ENCODE assay signal across 2 cellular contexts in the genomic region with DNA sequence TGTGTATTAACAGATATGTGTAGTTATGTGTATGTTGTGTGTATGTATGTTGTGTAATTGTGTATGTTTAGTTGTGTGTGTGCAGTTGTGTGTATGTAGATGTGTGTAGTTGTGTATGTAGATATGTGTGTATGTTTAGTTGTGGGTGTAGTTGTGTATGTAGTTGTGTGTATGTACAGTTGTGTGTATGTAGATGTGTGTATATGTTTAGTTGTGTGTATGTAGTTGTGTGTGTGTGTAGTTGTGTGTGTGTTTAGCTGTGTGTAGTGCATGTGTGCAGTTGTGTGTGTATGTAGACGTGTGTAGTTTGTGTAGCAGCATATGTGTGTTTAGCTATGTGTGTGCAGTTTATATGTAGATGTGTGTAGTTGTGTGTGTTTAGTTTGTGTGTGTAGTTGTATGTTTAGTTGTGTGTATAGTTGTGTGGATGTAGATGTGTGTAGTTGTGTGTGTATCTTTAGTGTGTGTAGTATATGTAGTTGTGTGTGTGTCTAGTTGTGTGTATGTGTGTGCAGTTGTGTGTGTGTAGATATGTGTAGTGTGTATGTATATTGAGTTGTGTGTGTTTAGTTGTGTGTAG.
A peak's percentile ranks its signal among the peaks of the same experiment; 100 is the strongest.
TF ChIP-seq lines count a peak whose summit lies in the region.

No MANE protein-coding gene starts in this region.

TF ChIP-seq in HEK293, 187 proteins besides CTCF, POLR2A, EP300 and RAD21:
- no peak for TF ChIP-seq ZNF510 (tag by site-specific recombination; IDR thresholded peaks at IDR 0.05; ENCODE audit: insufficient replicate concordance)
- TF ChIP-seq ZNF239 (tag by site-specific recombination; IDR thresholded peaks at IDR 0.05), result 0 out of 2 replicates have a peak, but pooled peaks have one; percentile 45
- TF ChIP-seq ZNF211 (tag by site-specific recombination; IDR thresholded peaks at IDR 0.05; ENCODE audit: low read depth), result no peak
- 0 out of 2 replicates have a peak, but pooled peaks have one; percentile 12 for TF ChIP-seq ZBTB20 (tag by site-specific recombination; IDR thresholded peaks at IDR 0.05)
- TF ChIP-seq ZNF114 (tag by site-specific recombination; IDR thresholded peaks at IDR 0.05), result 0 out of 2 replicates have a peak, but pooled peaks have one; percentile 37
- peak; percentile 12; the same call in 1 of the 2 replicates for TF ChIP-seq ZNF133 (tag by site-specific recombination; IDR thresholded peaks at IDR 0.05)
- TF ChIP-seq, protein P1, sequence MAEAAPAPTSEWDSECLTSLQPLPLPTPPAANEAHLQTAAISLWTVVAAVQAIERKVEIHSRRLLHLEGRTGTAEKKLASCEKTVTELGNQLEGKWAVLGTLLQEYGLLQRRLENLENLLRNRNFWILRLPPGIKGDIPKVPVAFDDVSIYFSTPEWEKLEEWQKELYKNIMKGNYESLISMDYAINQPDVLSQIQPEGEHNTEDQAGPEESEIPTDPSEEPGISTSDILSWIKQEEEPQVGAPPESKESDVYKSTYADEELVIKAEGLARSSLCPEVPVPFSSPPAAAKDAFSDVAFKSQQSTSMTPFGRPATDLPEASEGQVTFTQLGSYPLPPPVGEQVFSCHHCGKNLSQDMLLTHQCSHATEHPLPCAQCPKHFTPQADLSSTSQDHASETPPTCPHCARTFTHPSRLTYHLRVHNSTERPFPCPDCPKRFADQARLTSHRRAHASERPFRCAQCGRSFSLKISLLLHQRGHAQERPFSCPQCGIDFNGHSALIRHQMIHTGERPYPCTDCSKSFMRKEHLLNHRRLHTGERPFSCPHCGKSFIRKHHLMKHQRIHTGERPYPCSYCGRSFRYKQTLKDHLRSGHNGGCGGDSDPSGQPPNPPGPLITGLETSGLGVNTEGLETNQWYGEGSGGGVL (tag by site-specific recombination; IDR thresholded peaks at IDR 0.05), result no peak
- TF ChIP-seq, protein P2, sequence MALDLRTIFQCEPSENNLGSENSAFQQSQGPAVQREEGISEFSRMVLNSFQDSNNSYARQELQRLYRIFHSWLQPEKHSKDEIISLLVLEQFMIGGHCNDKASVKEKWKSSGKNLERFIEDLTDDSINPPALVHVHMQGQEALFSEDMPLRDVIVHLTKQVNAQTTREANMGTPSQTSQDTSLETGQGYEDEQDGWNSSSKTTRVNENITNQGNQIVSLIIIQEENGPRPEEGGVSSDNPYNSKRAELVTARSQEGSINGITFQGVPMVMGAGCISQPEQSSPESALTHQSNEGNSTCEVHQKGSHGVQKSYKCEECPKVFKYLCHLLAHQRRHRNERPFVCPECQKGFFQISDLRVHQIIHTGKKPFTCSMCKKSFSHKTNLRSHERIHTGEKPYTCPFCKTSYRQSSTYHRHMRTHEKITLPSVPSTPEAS (tag by site-specific recombination; IDR thresholded peaks at IDR 0.05), result peak; percentile 48
- peak; percentile 15 for TF ChIP-seq ZNF2 (tag by site-specific recombination; IDR thresholded peaks at IDR 0.05)
- TF ChIP-seq ZFHX2 (tag by site-specific recombination; conservative IDR thresholded peaks at IDR 0.05), result peak; percentile 25; the same call in 1 of the 2 replicates

TF ChIP-seq in GM12878, 131 proteins besides CTCF, POLR2A, EP300 and RAD21:
- TF ChIP-seq BMI1 (IDR thresholded peaks at IDR 0.05; ENCODE audit: borderline replicate concordance) (no peak), NBN (IDR thresholded peaks at IDR 0.05) (0 out of 2 replicates have a peak, but pooled peaks have one; percentile 28), HDGF (IDR thresholded peaks at IDR 0.05) (peak; percentile 70; the same call in 1 of the 2 replicates), ZNF622 (IDR thresholded peaks at IDR 0.05) (peak; percentile 26; the same call in 1 of the 2 replicates)
TF ChIP-seq in GM12878: peak in this region for 3.
